In genomic region chr12:25648460-25648859, GRCh38 we compare ENCODE assay signal across 9 cellular contexts.
DNase-seq lines count a peak whose midpoint lies in the region; ATAC-seq and TF ChIP-seq lines count a peak whose summit lies in the region.
"Had no signal": no experiment of that assay in that cellular context is flagged by ENCODE, and none has a peak within 500 bp of the region (broad histone marks: within the 10 kb centered on the region; RNA-seq: fewer than 3 reads in every experiment).

No MANE protein-coding gene starts in this region.

- H3K36me3 ChIP-seq in brain microvascular endothelial cell (replicated peaks) (no peaks in the 10 kb centered on the region), upper lobe of left lung (no peaks in the 10 kb centered on the region)

- 23 to 37% methylated on average over 6 of the region's 6 CpGs for WGBS in upper lobe of left lung, 2 donors

- TF ChIP-seq EP300 in upper lobe of left lung (IDR thresholded peaks at IDR 0.05), result no peak

- no peak for TF ChIP-seq CTCF in brain microvascular endothelial cell (IDR thresholded peaks at IDR 0.05; ENCODE audit: low read depth, low read length, missing control alignments)
- no peak for TF ChIP-seq CTCF in upper lobe of left lung (IDR thresholded peaks at IDR 0.05)

- TF ChIP-seq POLR2A in upper lobe of left lung (IDR thresholded peaks at IDR 0.05), result no peak

- H3K4me3 ChIP-seq in brain microvascular endothelial cell (ENCODE audit: low read depth, low read length), result peak overlapping the region; percentile 39
- no peak overlapping the region for H3K4me3 ChIP-seq in upper lobe of left lung

- H3K27me3 ChIP-seq in brain microvascular endothelial cell (replicated peaks), result no peaks in the 10 kb centered on the region
- H3K27me3 ChIP-seq in upper lobe of left lung, result no peaks in the 10 kb centered on the region

- peak; percentile 60 to 66 for ATAC-seq in upper lobe of left lung (ENCODE audit: low FRiP score in 2 of 2)
- no peak for ATAC-seq in HG03378 (IDR thresholded peaks at IDR 0.05; ENCODE audit: unreplicated experiment)
- no peak for ATAC-seq in HG02623 (IDR thresholded peaks at IDR 0.05; ENCODE audit: unreplicated experiment)

- no peaks in the 10 kb centered on the region for H3K9me3 ChIP-seq in upper lobe of left lung

- H3K27ac ChIP-seq in brain microvascular endothelial cell (peak overlapping the region; percentile 3), upper lobe of left lung (no peak overlapping the region)

- peak; percentile 31 for DNase-seq in DMS153 (lab: John Stamatoyannopoulos, UW)
- no peak for DNase-seq in DMS153 treated with DMSO at 0.1 percent for 48 hours (lab: John Stamatoyannopoulos, UW; ENCODE audit: unreplicated experiment)
- peak; percentile 81 for DNase-seq in brain microvascular endothelial cell
- peak; percentile 68 for DNase-seq in iPS-NIHi7 (ENCODE audit: extremely low spot score)
- DNase-seq in upper lobe of left lung, result peak in 1 of 2 donors; percentile 52
- no peak for DNase-seq in activated CD4-positive, alpha-beta T cell treated with anti-CD3 and anti-CD28 coated beads, Interleukin-2, amount 50 U/mL, for 4 hours
- DNase-seq: activated CD8-positive, alpha-beta memory T cell treated with anti-CD3 and anti-CD28 coated beads, Interleukin-2, amount 50 U/mL, for 48 hours had no signal

- in situ Hi-C loops in brain microvascular endothelial cell (cut with HindIII; ENCODE audit: low pct_ligation_motif_present, low sequenced_read_pairs), result no loop called here

- peaks cover 0 to 7% (median 3%) of the 10 kb centered on the region in 4 donors for H3K4me1 ChIP-seq in upper lobe of left lung

Comparison
In these comparisons a context has a peak if more than half of its experiments do, and no peak if none do; other contexts are left out.
1. DNase-seq: peak in DMS153 (single experiment), brain microvascular endothelial cell (single experiment) and iPS-NIHi7 (single experiment); none in DMS153 treated with DMSO at 0.1 percent for 48 hours (single experiment) and activated CD4-positive, alpha-beta T cell treated with anti-CD3 and anti-CD28 coated beads, Interleukin-2, amount 50 U/mL, for 4 hours (0 of 2).
2. ATAC-seq: peak in upper lobe of left lung (2 of 2); none in HG03378 (single experiment) and HG02623 (single experiment).